37 cellular contexts compared by ENCODE assay signal in genomic region chr11:97832451-97832850, GRCh38.
"Had no signal": no experiment of that assay in that cellular context is flagged by ENCODE, and none has a peak within 500 bp of the region (broad histone marks: within the 10 kb centered on the region; RNA-seq: fewer than 3 reads in every experiment).

No MANE protein-coding gene starts in this region.

- FAIRE-seq: astrocyte, TTC549 had no signal

- H3K9me3 ChIP-seq: adrenal gland, body of pancreas, breast epithelium had no signal

- H3K36me3 ChIP-seq: adrenal gland, brain microvascular endothelial cell, breast epithelium had no signal

- ATAC-seq: activated CD8-positive, alpha-beta T cell treated with anti-CD3 and anti-CD28 coated beads for 36 hours; activated naive CD4-positive, alpha-beta T cell treated with anti-CD3 and anti-CD28 coated beads, Interleukin-2, amount 50 U/mL, for 72 hours; activated T-cell treated with anti-CD3 and anti-CD28 coated beads, Interleukin-2, amount 50 U/mL, for 4 hours; activated T-cell treated with anti-CD3 and anti-CD28 coated beads, Interleukin-2, amount 50 U/mL, for 72 hours; activated T-helper 17 cell treated with anti-CD3 and anti-CD28 coated beads, Interleukin-2, amount 50 U/mL, for 72 hours; body of pancreas had no signal

- H3K27me3 ChIP-seq: adrenal gland, body of pancreas, brain microvascular endothelial cell, breast epithelium had no signal

- H3K27ac Mint-ChIP-seq: activated B cell treated with CpG ODN at 0.5 μM for 24 hours; activated CD4-positive, alpha-beta memory T cell treated with anti-CD3 and anti-CD28 coated beads for 36 hours; activated CD4-positive, alpha-beta T cell treated with anti-CD3 and anti-CD28 coated beads, Interleukin-2, amount 10 ng/mL, durations not matched to agents 24 days and 14 days; activated CD8-positive, alpha-beta T cell treated with anti-CD3 and anti-CD28 coated beads for 36 hours; activated naive CD4-positive, alpha-beta T cell treated with anti-CD3 and anti-CD28 coated beads for 36 hours; activated naive CD4-positive, alpha-beta T cell treated with anti-CD3 and anti-CD28 coated beads, Interleukin-2, amount 50 U/mL, for 72 hours; activated naive CD8-positive, alpha-beta T cell treated with anti-CD3 and anti-CD28 coated beads for 36 hours; activated T-cell treated with anti-CD3 and anti-CD28 coated beads, Interleukin-2, amount 50 U/mL, for 72 hours; activated T-helper 1 cell treated with anti-CD3 and anti-CD28 coated beads, Interleukin-12 subunit alpha, Interleukin-12 subunit beta, Interleukin-2, Interleukin-4 antibody, amounts not matched to agents 30 ng/mL and 10 ng/mL and 1 ng/mL, durations not matched to agents 14 hours and 24 hours and 36 hours; activated T-helper 17 cell treated with anti-CD3 and anti-CD28 coated beads, Interleukin-2, amount 50 U/mL, for 72 hours; T-helper 1 cell treated with Interleukin-12 subunit alpha and Interleukin-12 subunit beta and Interleukin-4 antibody, amounts not matched to agents 30 μg/mL and 1 μg/mL, for 36 hours; T-helper 2 cell treated with Interferon-gamma antibody and Interleukin-4, amounts not matched to agents 5 μg/mL and 100 μg/mL, for 36 hours had no signal

- DNase-seq: activated B cell treated with CpG ODN at 0.5 μM for 24 hours; activated CD4-positive, alpha-beta memory T cell treated with anti-CD3 and anti-CD28 coated beads for 36 hours; activated CD4-positive, alpha-beta T cell treated with anti-CD3 and anti-CD28 coated beads for 4 hours; activated CD4-positive, alpha-beta T cell treated with anti-CD3 and anti-CD28 coated beads, Interleukin-2, amount 10 ng/mL, durations not matched to agents 24 days and 14 days; activated CD4-positive, alpha-beta T cell treated with anti-CD3 and anti-CD28 coated beads, Interleukin-2, amount 50 U/mL, for 1 hour; activated CD4-positive, alpha-beta T cell treated with anti-CD3 and anti-CD28 coated beads, Interleukin-2, amount 50 U/mL, for 4 hours; activated CD4-positive, CD25-positive, alpha-beta regulatory T cell treated with anti-CD3 and anti-CD28 coated beads, Interleukin-2, amount 50 U/mL, for 72 hours; activated CD8-positive, alpha-beta memory T cell treated with anti-CD3 and anti-CD28 coated beads, Interleukin-2, amount 50 U/mL, for 4 hours; activated CD8-positive, alpha-beta T cell treated with anti-CD3 and anti-CD28 coated beads for 36 hours; activated effector memory CD4-positive, alpha-beta T cell treated with anti-CD3 and anti-CD28 coated beads, Interleukin-2, amount 50 U/mL, for 16 hours; activated gamma-delta T cell treated with Interleukin-2 at 50 U/mL for 16 hours; activated naive CD4-positive, alpha-beta T cell; activated naive CD4-positive, alpha-beta T cell treated with anti-CD3 and anti-CD28 coated beads for 36 hours; activated naive CD4-positive, alpha-beta T cell treated with anti-CD3 and anti-CD28 coated beads, Interleukin-2, amount 50 U/mL, for 16 hours; activated naive CD8-positive, alpha-beta T cell treated with anti-CD3 and anti-CD28 coated beads for 36 hours; activated T-cell treated with anti-CD3 and anti-CD28 coated beads for 4 hours; activated T-cell treated with anti-CD3 and anti-CD28 coated beads, Interleukin-2, amount 50 U/mL, for 1 hour; activated T-cell treated with anti-CD3 and anti-CD28 coated beads, Interleukin-2, amount 50 U/mL, for 4 hours; activated T-cell treated with anti-CD3 and anti-CD28 coated beads, Interleukin-2, amount 50 U/mL, for 72 hours; adrenal gland; amniotic stem cell; aorta; body of pancreas; brain microvascular endothelial cell; central memory CD4-positive, alpha-beta T cell; T-helper 1 cell; T-helper 2 cell; T-helper 9 cell had no signal

- H3K4me3 Mint-ChIP-seq: activated B cell treated with CpG ODN at 0.5 μM for 24 hours; activated CD4-positive, alpha-beta memory T cell treated with anti-CD3 and anti-CD28 coated beads for 36 hours; activated CD4-positive, alpha-beta T cell treated with anti-CD3 and anti-CD28 coated beads, Interleukin-2, amount 10 ng/mL, durations not matched to agents 24 days and 14 days; activated CD8-positive, alpha-beta T cell treated with anti-CD3 and anti-CD28 coated beads for 36 hours; activated naive CD4-positive, alpha-beta T cell treated with anti-CD3 and anti-CD28 coated beads for 36 hours; activated naive CD8-positive, alpha-beta T cell treated with anti-CD3 and anti-CD28 coated beads for 36 hours; activated T-cell treated with anti-CD3 and anti-CD28 coated beads, Interleukin-2, amount 50 U/mL, for 4 hours; activated T-cell treated with anti-CD3 and anti-CD28 coated beads, Interleukin-2, amount 50 U/mL, for 72 hours; activated T-helper 1 cell treated with anti-CD3 and anti-CD28 coated beads, Interleukin-12 subunit alpha, Interleukin-12 subunit beta, Interleukin-2, Interleukin-4 antibody, amounts not matched to agents 30 ng/mL and 10 ng/mL and 1 ng/mL, durations not matched to agents 14 hours and 24 hours and 36 hours; activated T-helper 17 cell treated with anti-CD3 and anti-CD28 coated beads, Interleukin-2, amount 50 U/mL, for 72 hours; T-helper 1 cell treated with Interleukin-12 subunit alpha and Interleukin-12 subunit beta and Interleukin-4 antibody, amounts not matched to agents 30 μg/mL and 1 μg/mL, for 36 hours; T-helper 2 cell treated with Interferon-gamma antibody and Interleukin-4, amounts not matched to agents 5 μg/mL and 100 μg/mL, for 36 hours had no signal

- H3K4me1 ChIP-seq: adrenal gland, body of pancreas, breast epithelium had no signal

- H3K4me1 Mint-ChIP-seq: activated B cell treated with CpG ODN at 0.5 μM for 24 hours; activated CD4-positive, alpha-beta T cell treated with anti-CD3 and anti-CD28 coated beads, Interleukin-2, amount 10 ng/mL, durations not matched to agents 24 days and 14 days; activated naive CD8-positive, alpha-beta T cell treated with anti-CD3 and anti-CD28 coated beads for 36 hours; activated T-helper 17 cell treated with anti-CD3 and anti-CD28 coated beads, Interleukin-2, amount 50 U/mL, for 72 hours had no signal

- H3K27ac ChIP-seq: adrenal gland, body of pancreas, brain microvascular endothelial cell, breast epithelium, VCaP had no signal

- H3K4me3 ChIP-seq: adrenal gland, body of pancreas, breast epithelium had no signal

- H3K27me3 Mint-ChIP-seq: activated B cell treated with CpG ODN at 0.5 μM for 24 hours; activated CD4-positive, alpha-beta memory T cell treated with anti-CD3 and anti-CD28 coated beads for 36 hours; activated CD4-positive, alpha-beta T cell treated with anti-CD3 and anti-CD28 coated beads, Interleukin-2, amount 10 ng/mL, durations not matched to agents 24 days and 14 days; activated CD8-positive, alpha-beta T cell treated with anti-CD3 and anti-CD28 coated beads for 36 hours; activated naive CD8-positive, alpha-beta T cell treated with anti-CD3 and anti-CD28 coated beads for 36 hours; activated T-helper 17 cell treated with anti-CD3 and anti-CD28 coated beads, Interleukin-2, amount 50 U/mL, for 72 hours had no signal

- H3K9me3 Mint-ChIP-seq: activated CD4-positive, alpha-beta T cell treated with anti-CD3 and anti-CD28 coated beads, Interleukin-2, amount 10 ng/mL, durations not matched to agents 24 days and 14 days had no signal
